ENCODE assay signal across 12 cellular contexts in genomic region chr5:148913985-148914421, GRCh38.
DNase-seq lines count a peak whose midpoint lies in the region; ATAC-seq and TF ChIP-seq lines count a peak whose summit lies in the region.
"Had no signal": no experiment of that assay in that cellular context is flagged by ENCODE, and none has a peak within 500 bp of the region (broad histone marks: within the 10 kb centered on the region; RNA-seq: fewer than 3 reads in every experiment).

No MANE protein-coding gene starts in this region.

- intact Hi-C loops in activated naive CD4-positive, alpha-beta T cell treated with anti-CD3 and anti-CD28 coated beads for 36 hours (cut with micrococcal nuclease), result loop anchor here (2.0 to 5.0 kb wide), 3 partner anchors 43 to 121 kb away; no protein-coding TSS in a partner anchor

- peaks cover 6% of the 10 kb centered on the region for H3K27me3 Mint-ChIP-seq in activated naive CD4-positive, alpha-beta T cell treated with anti-CD3 and anti-CD28 coated beads for 36 hours (ENCODE audit: low read depth)

- CTCF ChIA-PET in activated naive CD4-positive, alpha-beta T cell treated with anti-CD3 and anti-CD28 coated beads for 36 hours (lab: Charles Lee), result interaction anchor here (0.8 to 1.2 kb wide), 4 partner anchors 11 to 201 kb away, joined by 3 to 6 read pairs (median 3); no protein-coding TSS in a partner anchor

- no peaks in the 10 kb centered on the region for H3K4me1 Mint-ChIP-seq in activated naive CD4-positive, alpha-beta T cell treated with anti-CD3 and anti-CD28 coated beads for 36 hours (ENCODE audit: low read depth)

- no peak overlapping the region for H3K27ac Mint-ChIP-seq in activated naive CD4-positive, alpha-beta T cell treated with anti-CD3 and anti-CD28 coated beads for 36 hours
- H3K27ac Mint-ChIP-seq: activated T-cell treated with anti-CD3 and anti-CD28 coated beads, Interleukin-2, amount 50 U/mL, for 24 hours; stimulated activated naive CD8-positive, alpha-beta T cell treated with anti-CD3 and anti-CD28 coated beads, Interleukin-15, Interleukin-2, amounts not matched to agents 100 ng/mL and 50 ng/mL, for 24 hours had no signal

- TF ChIP-seq CTCF in omental fat pad (IDR thresholded peaks at IDR 0.05), result no peak

- peak; percentile 93 for DNase-seq in Daoy (ENCODE audit: low read depth)
- peak; percentile 63 for DNase-seq in LoVo (ENCODE audit: low spot score)
- DNase-seq in dermis blood vessel endothelial cell, result peak; percentile 67
- no peak for DNase-seq in omental fat pad (ENCODE audit: low spot score)
- no peak for DNase-seq in AML-193 (lab: John Stamatoyannopoulos, UW)
- DNase-seq in NCI-H526 treated with DMSO at 0.1 percent for 48 hours (lab: John Stamatoyannopoulos, UW), result no peak
- no peak for DNase-seq in activated naive CD4-positive, alpha-beta T cell treated with anti-CD3 and anti-CD28 coated beads for 36 hours
- DNase-seq: activated T-cell treated with anti-CD3 and anti-CD28 coated beads, Interleukin-2, amount 50 U/mL, for 24 hours; glutamatergic neuron; SIG-M5 had no signal

- H3K9me3 Mint-ChIP-seq in activated naive CD4-positive, alpha-beta T cell treated with anti-CD3 and anti-CD28 coated beads for 36 hours, result no peaks in the 10 kb centered on the region
- H3K9me3 Mint-ChIP-seq: activated T-cell treated with anti-CD3 and anti-CD28 coated beads, Interleukin-2, amount 50 U/mL, for 24 hours; stimulated activated naive CD8-positive, alpha-beta T cell treated with anti-CD3 and anti-CD28 coated beads, Interleukin-15, Interleukin-2, amounts not matched to agents 100 ng/mL and 50 ng/mL, for 24 hours had no signal

- H3K36me3 Mint-ChIP-seq in activated naive CD4-positive, alpha-beta T cell treated with anti-CD3 and anti-CD28 coated beads for 36 hours (ENCODE audit: low read depth), result no peaks in the 10 kb centered on the region

- peak; percentile 51 for ATAC-seq in omental fat pad (ENCODE audit: low FRiP score)
- ATAC-seq in HG03460 (IDR thresholded peaks at IDR 0.05; ENCODE audit: unreplicated experiment), result no peak

- H3K4me3 Mint-ChIP-seq in activated naive CD4-positive, alpha-beta T cell treated with anti-CD3 and anti-CD28 coated beads for 36 hours, result no peak overlapping the region
- H3K4me3 Mint-ChIP-seq: activated T-cell treated with anti-CD3 and anti-CD28 coated beads, Interleukin-2, amount 50 U/mL, for 24 hours; stimulated activated naive CD8-positive, alpha-beta T cell treated with anti-CD3 and anti-CD28 coated beads, Interleukin-15, Interleukin-2, amounts not matched to agents 100 ng/mL and 50 ng/mL, for 24 hours had no signal

Comparison
In these comparisons a context has a peak if more than half of its experiments do, and no peak if none do; other contexts are left out.
1. DNase-seq: peak in Daoy (single experiment), LoVo (single experiment) and dermis blood vessel endothelial cell (single experiment); none in omental fat pad (single experiment), AML-193 (0 of 2), NCI-H526 treated with DMSO at 0.1 percent for 48 hours (single experiment) and activated naive CD4-positive, alpha-beta T cell treated with anti-CD3 and anti-CD28 coated beads for 36 hours (single experiment).